ENCODE assay signal across 18 cellular contexts in the genomic region with DNA sequence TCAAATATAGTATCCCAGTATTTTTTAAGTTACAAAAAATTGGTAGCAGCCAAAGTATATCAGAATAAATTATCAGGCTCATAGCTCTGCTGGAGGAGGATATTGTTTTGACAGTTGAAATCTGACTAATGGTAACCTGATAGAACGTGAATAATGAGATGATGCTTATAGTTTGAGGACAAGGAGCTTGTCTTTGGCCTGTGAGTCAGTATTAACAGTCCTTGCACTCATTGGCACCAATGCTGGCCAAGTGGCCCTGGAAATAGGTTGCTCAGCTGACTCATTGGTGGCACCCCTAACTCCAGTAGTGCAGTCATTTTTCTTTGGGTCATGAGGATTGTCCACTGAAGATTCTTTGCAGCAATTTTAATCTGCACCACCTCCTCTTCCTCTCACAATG.
DNase-seq lines count a peak whose midpoint lies in the region; ATAC-seq and TF ChIP-seq lines count a peak whose summit lies in the region.
"Had no signal": no experiment of that assay in that cellular context is flagged by ENCODE, and none has a peak within 500 bp of the region (broad histone marks: within the 10 kb centered on the region; RNA-seq: fewer than 3 reads in every experiment).

No MANE protein-coding gene starts in this region.

- H3K9me3 Mint-ChIP-seq in activated naive CD4-positive, alpha-beta T cell treated with anti-CD3 and anti-CD28 coated beads, Interleukin-2, amount 10 ng/mL, durations not matched to agents 7 days and 5 days = no peaks in the 10 kb centered on the region
- H3K9me3 Mint-ChIP-seq: activated CD4-positive, alpha-beta memory T cell treated with anti-CD3 and anti-CD28 coated beads for 36 hours; activated T-helper 2 cell treated with anti-CD3 and anti-CD28 coated beads, Interferon-gamma antibody, Interleukin-2, Interleukin-4, amounts not matched to agents 10 μg/mL and 5 μg/mL and 100 μg/mL, durations not matched to agents 14 hours and 24 hours and 36 hours; brain had no signal

- no peak for TF ChIP-seq EP300 in gastroesophageal sphincter (IDR thresholded peaks at IDR 0.05)

- H3K27ac ChIP-seq in right atrium auricular region (no peak overlapping the region), adrenal gland (peak overlapping the region in 4 of 5 donors; percentile 45 to 60 (median 56)), gastroesophageal sphincter (no peak overlapping the region)
- H3K27ac ChIP-seq: pancreas, thoracic aorta had no signal

- H3K4me1 ChIP-seq in right atrium auricular region (peaks cover 0 to 10% of the 10 kb centered on the region in 2 donors), adrenal gland (replicated peaks in 1 of 2) (peaks cover 12 to 41% of the 10 kb centered on the region in 2 donors), gastroesophageal sphincter (peaks cover 7 to 12% (median 8%) of the 10 kb centered on the region in 3 donors)

- no peak overlapping the region for H3K4me3 Mint-ChIP-seq in activated naive CD4-positive, alpha-beta T cell treated with anti-CD3 and anti-CD28 coated beads, Interleukin-2, amount 10 ng/mL, durations not matched to agents 7 days and 5 days
- H3K4me3 Mint-ChIP-seq: activated CD4-positive, alpha-beta memory T cell treated with anti-CD3 and anti-CD28 coated beads for 36 hours; brain had no signal

- CTCF ChIA-PET in activated naive CD4-positive, alpha-beta T cell treated with anti-CD3 and anti-CD28 coated beads, Interleukin-2, amount 10 ng/mL, durations not matched to agents 7 days and 5 days (lab: Charles Lee) = no interaction called here

- 27 to 44% (median 35%) methylated on average over 1 of the region's 1 CpG for WGBS in adrenal gland, 4 donors
- 67% methylated on average over 1 of the region's 1 CpG for WGBS in gastroesophageal sphincter (ENCODE audit: low coverage in 1 of 2), 2 donors

- H3K4me3 ChIP-seq in right atrium auricular region (no peak overlapping the region), adrenal gland (no peak overlapping the region), gastroesophageal sphincter (no peak overlapping the region)
- H3K4me3 ChIP-seq: lung, pancreas, thoracic aorta had no signal

- ATAC-seq in left cardiac atrium (peak; percentile 10 to 63), gastroesophageal sphincter (no peak), GM21825 (IDR thresholded peaks at IDR 0.05; ENCODE audit: unreplicated experiment) (no peak)
- ATAC-seq: pancreas had no signal

- no peaks in the 10 kb centered on the region for H3K27me3 Mint-ChIP-seq in activated naive CD4-positive, alpha-beta T cell treated with anti-CD3 and anti-CD28 coated beads, Interleukin-2, amount 10 ng/mL, durations not matched to agents 7 days and 5 days

- H3K36me3 Mint-ChIP-seq in activated naive CD4-positive, alpha-beta T cell treated with anti-CD3 and anti-CD28 coated beads, Interleukin-2, amount 10 ng/mL, durations not matched to agents 7 days and 5 days = no peaks in the 10 kb centered on the region
- H3K36me3 Mint-ChIP-seq: activated CD4-positive, alpha-beta memory T cell treated with anti-CD3 and anti-CD28 coated beads for 36 hours; brain had no signal

- H3K4me1 Mint-ChIP-seq in activated naive CD4-positive, alpha-beta T cell treated with anti-CD3 and anti-CD28 coated beads, Interleukin-2, amount 10 ng/mL, durations not matched to agents 7 days and 5 days = no peaks in the 10 kb centered on the region

- intact Hi-C loops in left cardiac atrium (cut with DNase I) (no loop called here), adrenal gland (cut with DNase I) (no loop called here)

- no peak for TF ChIP-seq POLR2A in adrenal gland (IDR thresholded peaks at IDR 0.05)
- no peak for TF ChIP-seq POLR2A in gastroesophageal sphincter (IDR thresholded peaks at IDR 0.05)

- no peak overlapping the region for H3K27ac Mint-ChIP-seq in activated naive CD4-positive, alpha-beta T cell treated with anti-CD3 and anti-CD28 coated beads, Interleukin-2, amount 10 ng/mL, durations not matched to agents 7 days and 5 days
- H3K27ac Mint-ChIP-seq: activated CD4-positive, alpha-beta memory T cell treated with anti-CD3 and anti-CD28 coated beads for 36 hours; activated T-helper 2 cell treated with anti-CD3 and anti-CD28 coated beads, Interferon-gamma antibody, Interleukin-2, Interleukin-4, amounts not matched to agents 10 μg/mL and 5 μg/mL and 100 μg/mL, durations not matched to agents 14 hours and 24 hours and 36 hours had no signal

- no peaks in the 10 kb centered on the region for H3K36me3 ChIP-seq in right atrium auricular region
- H3K36me3 ChIP-seq in adrenal gland (replicated peaks in 1 of 2) = no peaks in the 10 kb centered on the region
- no peaks in the 10 kb centered on the region for H3K36me3 ChIP-seq in gastroesophageal sphincter
- H3K36me3 ChIP-seq: pancreas, thoracic aorta had no signal

- H3K9me3 ChIP-seq in right atrium auricular region (no peaks in the 10 kb centered on the region), adrenal gland (replicated peaks in 1 of 3) (no peaks in the 10 kb centered on the region), gastroesophageal sphincter (no peaks in the 10 kb centered on the region)
- H3K9me3 ChIP-seq: Caco-2, pancreas, thoracic aorta had no signal

- H3K27me3 ChIP-seq in right atrium auricular region (no peaks in the 10 kb centered on the region), adrenal gland (no peaks in the 10 kb centered on the region), gastroesophageal sphincter (no peaks in the 10 kb centered on the region)
- H3K27me3 ChIP-seq: pancreas had no signal

- TF ChIP-seq CTCF in right atrium auricular region (IDR thresholded peaks at IDR 0.05) (no peak), adrenal gland (IDR thresholded peaks at IDR 0.05) (no peak), gastroesophageal sphincter (IDR thresholded peaks at IDR 0.05) (no peak)

- no peak for DNase-seq in left cardiac atrium
- no peak for DNase-seq in right atrium auricular region (ENCODE audit: low spot score)
- DNase-seq in adrenal gland = peak; percentile 66 to 90 (median 88)
- DNase-seq in fibroblast of the conjunctiva (ENCODE audit: low read depth) = peak; percentile 42
- DNase-seq in activated naive CD4-positive, alpha-beta T cell treated with anti-CD3 and anti-CD28 coated beads, Interleukin-2, amount 10 ng/mL, durations not matched to agents 7 days and 5 days = no peak
- DNase-seq in NCI-H1694 treated with DMSO at 0.1 percent for 48 hours (lab: John Stamatoyannopoulos, UW) = no peak
- DNase-seq: activated CD4-positive, alpha-beta memory T cell treated with anti-CD3 and anti-CD28 coated beads for 36 hours; Caco-2; effector memory CD4-positive, alpha-beta T cell; NCI-H187 treated with DMSO at 0.1 percent for 48 hours; SHP77 treated with DMSO at 0.1 percent for 48 hours had no signal

Comparison
In these comparisons a context has a peak if more than half of its experiments do, and no peak if none do; other contexts are left out.
1. ATAC-seq: peak in left cardiac atrium (2 of 2); none in gastroesophageal sphincter (single experiment) and GM21825 (single experiment).
2. DNase-seq: peak in adrenal gland (7 of 7) and fibroblast of the conjunctiva (single experiment); none in left cardiac atrium (single experiment), right atrium auricular region (single experiment), activated naive CD4-positive, alpha-beta T cell treated with anti-CD3 and anti-CD28 coated beads, Interleukin-2, amount 10 ng/mL, durations not matched to agents 7 days and 5 days (single experiment) and NCI-H1694 treated with DMSO at 0.1 percent for 48 hours (single experiment).
3. H3K27ac ChIP-seq: peak in adrenal gland (4 of 5); none in right atrium auricular region (0 of 2) and gastroesophageal sphincter (0 of 4).